8 cellular contexts compared by ENCODE assay signal in genomic region chr1:29698033-29698432, GRCh38.
DNase-seq lines count a peak whose midpoint lies in the region; ATAC-seq and TF ChIP-seq lines count a peak whose summit lies in the region.

No MANE protein-coding gene starts in this region.

- H3K4me3 ChIP-seq in MG63 (no peak overlapping the region), brain microvascular endothelial cell (ENCODE audit: low read depth, low read length) (no peak overlapping the region)

- ATAC-seq in HG03378 (IDR thresholded peaks at IDR 0.05; ENCODE audit: unreplicated experiment), result no peak
- no peak for ATAC-seq in GM19455 (IDR thresholded peaks at IDR 0.05; ENCODE audit: unreplicated experiment)
- ATAC-seq in GM19351 (IDR thresholded peaks at IDR 0.05; ENCODE audit: unreplicated experiment), result no peak

- no peaks in the 10 kb centered on the region for H3K27me3 ChIP-seq in MG63
- no peaks in the 10 kb centered on the region for H3K27me3 ChIP-seq in brain microvascular endothelial cell (replicated peaks)

- TF ChIP-seq CTCF in brain microvascular endothelial cell (IDR thresholded peaks at IDR 0.05; ENCODE audit: low read depth, low read length, missing control alignments), result peak; percentile 89

- in situ Hi-C loops in brain microvascular endothelial cell (cut with HindIII; ENCODE audit: low pct_ligation_motif_present, low sequenced_read_pairs), result no loop called here

- DNase-seq in ELF-1 (ENCODE audit: low read depth, low spot score) (peak; percentile 77), MG63 (peak; percentile 84), brain microvascular endothelial cell (peak; percentile 61), myocyte (ENCODE audit: low read depth) (peak; percentile 85), DMS79 treated with DMSO at 0.1 percent for 48 hours (lab: John Stamatoyannopoulos, UW) (no peak)

- H3K27ac ChIP-seq in brain microvascular endothelial cell, result no peak overlapping the region

- H3K36me3 ChIP-seq in MG63 (no peaks in the 10 kb centered on the region), brain microvascular endothelial cell (replicated peaks) (no peaks in the 10 kb centered on the region)

- no peaks in the 10 kb centered on the region for H3K9me3 ChIP-seq in MG63
